In genomic region chr9:494764-495163, GRCh38 we compare ENCODE assay signal across 22 cellular contexts. TPM values are rescaled to one million over a fixed set of nuclear protein-coding genes. Genes with fewer than 3 reads are reported as not detected.
DNase-seq lines count a peak whose midpoint lies in the region; ATAC-seq, FAIRE-seq and TF ChIP-seq lines count a peak whose summit lies in the region.
"Had no signal": no experiment of that assay in that cellular context is flagged by ENCODE, and none has a peak within 500 bp of the region (broad histone marks: within the 10 kb centered on the region; RNA-seq: fewer than 3 reads in every experiment).

No MANE protein-coding gene starts in this region.

- no peaks in the 10 kb centered on the region for H3K36me3 ChIP-seq in HepG2 (replicated peaks in 1 of 2; ENCODE audit: control insufficient read depth in 1 of 2, insufficient read depth in 2 of 2, low read length in 2 of 2)
- H3K36me3 ChIP-seq in pancreas: no peaks in the 10 kb centered on the region
- no peaks in the 10 kb centered on the region for H3K36me3 ChIP-seq in SJCRH30
- H3K36me3 ChIP-seq: HAP-1 had no signal

- no peak overlapping the region for H3K4me3 ChIP-seq in HepG2 (replicated peaks in 1 of 3; ENCODE audit: insufficient read depth in 1 of 3, low read depth in 2 of 3, low read length in 3 of 3)
- no peak overlapping the region for H3K4me3 ChIP-seq in pancreas
- no peak overlapping the region for H3K4me3 ChIP-seq in SJCRH30
- H3K4me3 ChIP-seq: HAP-1 had no signal

- TF ChIP-seq POLR2A in HepG2 (IDR thresholded peaks at IDR 0.05; ENCODE audit: insufficient read depth in 1 of 2, low read depth in 2 of 2, low read length in 2 of 2): no peak

- no peak overlapping the region for H2AFZ ChIP-seq in HepG2 (ENCODE audit: low read length)

- BruUV-seq in HepG2 (replicated peaks; lab: Mats Ljungman, UMichigan): no TSS peak

- peak overlapping the region; percentile 20; the same call in 1 of the 2 replicates for H3K4me2 ChIP-seq in HepG2 (ENCODE audit: low read depth, low read length)

- intact Hi-C loops in HepG2 (cut with micrococcal nuclease; ENCODE audit: unreplicated experiment) (no loop called here), pancreas (cut with DNase I) (no loop called here)

- no peaks in the 10 kb centered on the region for H3K79me2 ChIP-seq in HepG2 (ENCODE audit: insufficient read depth, low read length)

- CTCF ChIA-PET in HepG2 (lab: Yijun Ruan, JAX; ENCODE audit: low intra/inter-chr PET ratio, low total read pairs): no interaction called here

- peak; percentile 71 for ATAC-seq in HepG2
- peak in 3 of 4 donors; percentile 56 to 77 (median 71) for ATAC-seq in pancreas
- no peak for ATAC-seq in GM18520 (IDR thresholded peaks at IDR 0.05; ENCODE audit: unreplicated experiment)
- ATAC-seq: CD8-positive, alpha-beta T cell had no signal

- peak; percentile 28 for DNase-seq in HepG2 (ENCODE audit: low spot score)
- no peak for DNase-seq in pancreas
- no peak for DNase-seq in DMS79 treated with DMSO at 0.1 percent for 48 hours (lab: John Stamatoyannopoulos, UW)
- no peak for DNase-seq in SJCRH30
- no peak for DNase-seq in NOMO-1 (lab: John Stamatoyannopoulos, UW; ENCODE audit: unreplicated experiment in 2 of 2)
- DNase-seq: C1 segment of cervical spinal cord; CD4-positive, CD25-positive, alpha-beta regulatory T cell; CD8-positive, alpha-beta T cell; DMS 273 treated with DMSO at 0.1 percent for 48 hours; DMS79; GF-D8; GOT3; HFFc6 had no signal

- TF ChIP-seq CTCF in C4-2B (conservative IDR thresholded peaks at IDR 0.05) (no peak), VCaP (conservative IDR thresholded peaks at IDR 0.05) (no peak), HepG2 (CRISPR knock-in tag; IDR thresholded peaks at IDR 0.05) (no peak), pancreas (IDR thresholded peaks at IDR 0.05) (no peak)

- H3K9ac ChIP-seq in HepG2 (ENCODE audit: insufficient read depth, low read depth, low read length): no peak overlapping the region

- H3K27ac ChIP-seq in C4-2B: peak overlapping the region; percentile 55; the same call in 1 of the 2 replicates
- peak overlapping the region; percentile 52 for H3K27ac ChIP-seq in VCaP
- H3K27ac ChIP-seq in HepG2 (ENCODE audit: extremely low read length, insufficient read depth, low read length): no peak overlapping the region
- no peak overlapping the region for H3K27ac ChIP-seq in pancreas
- no peak overlapping the region for H3K27ac ChIP-seq in SJCRH30

- no peak for FAIRE-seq in HepG2 (lab: Jason Lieb, UNC)
- FAIRE-seq in pancreas (lab: Jason Lieb, UNC): no peak
- FAIRE-seq: D721Med, GM12891, GM18507, H54 had no signal

- POLR2A ChIA-PET in HepG2 (lab: Yijun Ruan, JAX): no interaction called here

- no peak for TF ChIP-seq RAD21 in HepG2 (CRISPR knock-in tag; IDR thresholded peaks at IDR 0.05)

- H3K27me3 ChIP-seq in HepG2 (ENCODE audit: control insufficient read depth in 1 of 2, insufficient read depth in 2 of 2, low read length in 2 of 2): peaks cover 1 to 8% of the 10 kb centered on the region in 2 experiments; a peak in 2 of 5 replicates
- H3K27me3 ChIP-seq in pancreas: no peaks in the 10 kb centered on the region
- H3K27me3 ChIP-seq in SJCRH30: no peaks in the 10 kb centered on the region

- 0% methylated on average over 1 of the region's 1 CpG for WGBS in HepG2 (ENCODE audit: low lambda C conversion rate)
- 27 to 44% methylated on average over 1 of the region's 1 CpG for WGBS in pancreas, 2 donors

- in situ Hi-C loops in HepG2 (cut with HindIII; ENCODE audit: extremely low pct_ligation_motif_present, low pct_unique_long_range_greater_than_20kb): no loop called here

- peak in 1 of 2 experiments; percentile 44; a peak in 1 of 4 replicates for TF ChIP-seq EP300 in HepG2 (IDR thresholded peaks at IDR 0.05; ENCODE audit: low read depth in 2 of 2, low read length in 2 of 2)
- no peak for TF ChIP-seq EP300 in HepG2 (CRISPR knock-in tag; IDR thresholded peaks at IDR 0.05; ENCODE audit: borderline replicate concordance)

- peaks cover 5% of the 10 kb centered on the region for H4K20me1 ChIP-seq in HepG2 (ENCODE audit: insufficient read depth, low read length)

- H3K9me3 ChIP-seq in HepG2 (ENCODE audit: low read length): no peaks in the 10 kb centered on the region
- H3K9me3 ChIP-seq in pancreas: no peaks in the 10 kb centered on the region
- no peaks in the 10 kb centered on the region for H3K9me3 ChIP-seq in SJCRH30 (replicated peaks)
- H3K9me3 ChIP-seq: HAP-1 had no signal

- H3K4me1 ChIP-seq in HepG2 (ENCODE audit: insufficient read depth, low read length) (peaks cover 31% of the 10 kb centered on the region), pancreas (peaks cover 15 to 32% (median 18%) of the 10 kb centered on the region in 3 donors), SJCRH30 (no peaks in the 10 kb centered on the region)
- H3K4me1 ChIP-seq: HAP-1 had no signal

TF ChIP-seq in HepG2, 621 proteins besides CTCF, POLR2A, EP300 and RAD21 (continues in another document):
- TF ChIP-seq HNF4A (CRISPR knock-in tag; IDR thresholded peaks at IDR 0.05) (peak; percentile 13; the same call in 1 of the 2 replicates), NCOA2 (CRISPR knock-in tag; IDR thresholded peaks at IDR 0.05) (peak; percentile 46; the same call in 1 of the 2 replicates), NR2F6 (IDR thresholded peaks at IDR 0.05) (peak; percentile 75), NR2F6 (CRISPR knock-in tag; IDR thresholded peaks at IDR 0.05) (peak; percentile 40; the same call in 1 of the 2 replicates)
- TF ChIP-seq, protein P1, sequence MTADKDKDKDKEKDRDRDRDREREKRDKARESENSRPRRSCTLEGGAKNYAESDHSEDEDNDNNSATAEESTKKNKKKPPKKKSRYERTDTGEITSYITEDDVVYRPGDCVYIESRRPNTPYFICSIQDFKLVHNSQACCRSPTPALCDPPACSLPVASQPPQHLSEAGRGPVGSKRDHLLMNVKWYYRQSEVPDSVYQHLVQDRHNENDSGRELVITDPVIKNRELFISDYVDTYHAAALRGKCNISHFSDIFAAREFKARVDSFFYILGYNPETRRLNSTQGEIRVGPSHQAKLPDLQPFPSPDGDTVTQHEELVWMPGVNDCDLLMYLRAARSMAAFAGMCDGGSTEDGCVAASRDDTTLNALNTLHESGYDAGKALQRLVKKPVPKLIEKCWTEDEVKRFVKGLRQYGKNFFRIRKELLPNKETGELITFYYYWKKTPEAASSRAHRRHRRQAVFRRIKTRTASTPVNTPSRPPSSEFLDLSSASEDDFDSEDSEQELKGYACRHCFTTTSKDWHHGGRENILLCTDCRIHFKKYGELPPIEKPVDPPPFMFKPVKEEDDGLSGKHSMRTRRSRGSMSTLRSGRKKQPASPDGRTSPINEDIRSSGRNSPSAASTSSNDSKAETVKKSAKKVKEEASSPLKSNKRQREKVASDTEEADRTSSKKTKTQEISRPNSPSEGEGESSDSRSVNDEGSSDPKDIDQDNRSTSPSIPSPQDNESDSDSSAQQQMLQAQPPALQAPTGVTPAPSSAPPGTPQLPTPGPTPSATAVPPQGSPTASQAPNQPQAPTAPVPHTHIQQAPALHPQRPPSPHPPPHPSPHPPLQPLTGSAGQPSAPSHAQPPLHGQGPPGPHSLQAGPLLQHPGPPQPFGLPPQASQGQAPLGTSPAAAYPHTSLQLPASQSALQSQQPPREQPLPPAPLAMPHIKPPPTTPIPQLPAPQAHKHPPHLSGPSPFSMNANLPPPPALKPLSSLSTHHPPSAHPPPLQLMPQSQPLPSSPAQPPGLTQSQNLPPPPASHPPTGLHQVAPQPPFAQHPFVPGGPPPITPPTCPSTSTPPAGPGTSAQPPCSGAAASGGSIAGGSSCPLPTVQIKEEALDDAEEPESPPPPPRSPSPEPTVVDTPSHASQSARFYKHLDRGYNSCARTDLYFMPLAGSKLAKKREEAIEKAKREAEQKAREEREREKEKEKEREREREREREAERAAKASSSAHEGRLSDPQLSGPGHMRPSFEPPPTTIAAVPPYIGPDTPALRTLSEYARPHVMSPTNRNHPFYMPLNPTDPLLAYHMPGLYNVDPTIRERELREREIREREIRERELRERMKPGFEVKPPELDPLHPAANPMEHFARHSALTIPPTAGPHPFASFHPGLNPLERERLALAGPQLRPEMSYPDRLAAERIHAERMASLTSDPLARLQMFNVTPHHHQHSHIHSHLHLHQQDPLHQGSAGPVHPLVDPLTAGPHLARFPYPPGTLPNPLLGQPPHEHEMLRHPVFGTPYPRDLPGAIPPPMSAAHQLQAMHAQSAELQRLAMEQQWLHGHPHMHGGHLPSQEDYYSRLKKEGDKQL (CRISPR knock-in tag; IDR thresholded peaks at IDR 0.05; ENCODE audit: low read depth): peak; percentile 84

RNA-seq across cellular contexts. Expression of gene KANK1, which starts 9.7 kb away (rescaled TPM):
- total RNA-seq in HepG2 (2016; rRNA removed; fragmentation: Illumina TruSeq; extraction: Trizol) (67.0 and 70.0 TPM in 2 replicates), pancreas (10 to 100 TPM; 19.2 to 28.2 (median 23.6) TPM)
- 13.0 and 13.6 TPM in 2 replicates for total RNA-seq in HepG2 (2016; cell fraction: cytosol; rRNA removed; fragmentation: Illumina TruSeq; extraction: Trizol; ENCODE audit: low read depth)
- total RNA-seq in HepG2 (2016; cell fraction: insoluble cytoplasmic fraction; rRNA removed; fragmentation: Illumina TruSeq; extraction: Trizol): 62.1 and 68.7 TPM in 2 replicates
- total RNA-seq in HepG2 (2016; cell fraction: membrane; rRNA removed; fragmentation: Illumina TruSeq; extraction: Trizol): 26.5 and 27.0 TPM in 2 replicates
- total RNA-seq in HepG2 (2016; cell fraction: nucleus; rRNA removed; fragmentation: Illumina TruSeq; extraction: Trizol): 68.6 and 77.4 TPM in 2 replicates
- polyA plus RNA-seq in HepG2 (2011; rRNA removed) (214 and 235 TPM in 2 replicates), pancreas (10 to 100 TPM; 22.1 to 23.6 TPM)
- 176 and 202 TPM in 2 replicates for polyA plus RNA-seq in HepG2 (2011; cell fraction: cytosol; rRNA removed)
- polyA plus RNA-seq in HepG2 (2011; cell fraction: nucleus; rRNA removed): 210 and 216 TPM in 2 replicates
- 137 and 141 TPM in 2 replicates for polyA plus RNA-seq in HepG2 (2012)
- 3.8 and 5.1 TPM in 2 replicates for polyA plus RNA-seq in HepG2 (2016; cell fraction: cytosol; fragmentation: Illumina TruSeq; extraction: Trizol; ENCODE audit: low read depth)
- polyA plus RNA-seq in HepG2 (2016; cell fraction: insoluble cytoplasmic fraction; fragmentation: Illumina TruSeq; extraction: Trizol; ENCODE audit: low read depth): 56.4 and 60.9 TPM in 2 replicates
- 12.3 and 13.0 TPM in 2 replicates for polyA plus RNA-seq in HepG2 (2016; cell fraction: membrane; fragmentation: Illumina TruSeq; extraction: Trizol; ENCODE audit: low read depth)
- 95.8 and 106 TPM in 2 replicates for polyA plus RNA-seq in HepG2 (2016; cell fraction: nucleus; fragmentation: Illumina TruSeq; extraction: Trizol; ENCODE audit: insufficient read depth, low read depth)
- polyA minus RNA-seq in HepG2 (2011; rRNA and poly(A)+ RNA removed; ENCODE audit: low replicate concordance): 14.6 and 459 TPM in 2 replicates
- polyA minus RNA-seq in HepG2 (2011; cell fraction: cytosol; rRNA and poly(A)+ RNA removed): 141 and 150 TPM in 2 replicates
- 189 and 226 TPM in 2 replicates for polyA minus RNA-seq in HepG2 (2011; cell fraction: nucleus; rRNA and poly(A)+ RNA removed)
- total RNA-seq in SJCRH30 (2014; rRNA removed; shearing (Covaris generic)): 12.0 and 13.1 TPM in 2 replicates
- total RNA-seq: G401 had no signal

Comparison
In these comparisons a context has a peak if more than half of its experiments do, and no peak if none do; other contexts are left out.
1. H3K27ac ChIP-seq: peak in C4-2B (single experiment) and VCaP (single experiment); none in HepG2 (single experiment), pancreas (0 of 4) and SJCRH30 (single experiment).